ENCODE assay signal across 8 cellular contexts in genomic region chr22:29820941-29821789, GRCh38. TPM values are rescaled to one million over a fixed set of nuclear protein-coding genes. Genes with fewer than 3 reads are reported as not detected.
DNase-seq lines count a peak whose midpoint lies in the region; ATAC-seq, FAIRE-seq and TF ChIP-seq lines count a peak whose summit lies in the region.

No MANE protein-coding gene starts in this region.

- no peaks in the 10 kb centered on the region for H3K79me2 ChIP-seq in K562 (ENCODE audit: control insufficient read depth, insufficient read depth, low read length)

- no peaks in the 10 kb centered on the region for H3K9me3 ChIP-seq in K562 (replicated peaks; ENCODE audit: control insufficient read depth, insufficient read depth, low read depth, low read length)
- no peaks in the 10 kb centered on the region for H3K9me3 ChIP-seq in right lobe of liver

- TF ChIP-seq EP300 in K562 (IDR thresholded peaks at IDR 0.05; ENCODE audit: low read length), result peak; percentile 82

- H3K27ac Mint-ChIP-seq in type B pancreatic cell, result peak overlapping the region; percentile 94

- peak overlapping the region; percentile 49 for H3K4me3 Mint-ChIP-seq in type B pancreatic cell

- intact Hi-C loops in K562 (cut with micrococcal nuclease) (loop anchor here (1.0 kb wide), 1 partner anchor 17 kb away; the partner anchor contains the start of gene ASCC2), right lobe of liver (cut with DNase I) (no loop called here)

- H3K36me3 Mint-ChIP-seq in type B pancreatic cell, result peaks cover 36% of the 10 kb centered on the region

- TF ChIP-seq CTCF in K562 (IDR thresholded peaks at IDR 0.05 in 2 of 3, conservative IDR thresholded peaks at IDR 0.05 in 1 of 3; ENCODE audit: insufficient read depth in 2 of 3, low read depth in 1 of 3, low read length in 3 of 3), result 0 out of 6 replicates have a peak, but pooled peaks of 1 of the 3 experiments have one; percentile 21
- no peak for TF ChIP-seq CTCF in right lobe of liver (IDR thresholded peaks at IDR 0.05)
- TF ChIP-seq CTCF in type B pancreatic cell (conservative IDR thresholded peaks at IDR 0.05), result no peak

- peak; percentile 100 for FAIRE-seq in K562 (lab: Jason Lieb, UNC)

- H2AFZ ChIP-seq in K562 (ENCODE audit: low read depth, low read length), result no peak overlapping the region

- BruUV-seq in K562 (replicated peaks; lab: Mats Ljungman, UMichigan), result no TSS peak

- POLR2A ChIA-PET in K562 (lab: Yijun Ruan, JAX), result interaction anchor here (0.5 to 2.3 kb wide), 7 partner anchors 9 to 295 kb away, joined by 3 to 6 read pairs (median 3); partner anchors contain the start of genes ASCC2 and ZMAT5

- H4K20me1 ChIP-seq in K562 (replicated peaks; ENCODE audit: control insufficient read depth, insufficient read depth, low read length), result peaks cover 9% of the 10 kb centered on the region; the same call in 1 of the 2 replicates

- H3K27ac ChIP-seq in K562 (ENCODE audit: extremely low read depth, low read depth, low read length) (peak overlapping the region; percentile 6; the same call in 2 of the 3 replicates), right lobe of liver (peak overlapping the region; percentile 28 to 41 (median 36))

- no peak overlapping the region for H3K4me2 ChIP-seq in K562 (ENCODE audit: insufficient read depth, low read length)

- peak in 1 of 2 experiments; percentile 54; a peak in 2 of 4 replicates for TF ChIP-seq RAD21 in K562 (CRISPR knock-in tag; conservative IDR thresholded peaks at IDR 0.05 in 1 of 2, IDR thresholded peaks at IDR 0.05 in 1 of 2)

- no peaks in the 10 kb centered on the region for H3K27me3 ChIP-seq in K562 (ENCODE audit: control insufficient read depth in 2 of 2, insufficient read depth in 2 of 2, low read length in 2 of 2)
- no peaks in the 10 kb centered on the region for H3K27me3 ChIP-seq in right lobe of liver

- H3K4me3 ChIP-seq in K562 (no peak overlapping the region), right lobe of liver (no peak overlapping the region)

- TF ChIP-seq POLR2A in K562 (conservative IDR thresholded peaks at IDR 0.05) (no peak), right lobe of liver (IDR thresholded peaks at IDR 0.05) (no peak)

- H3K9me1 ChIP-seq in K562 (ENCODE audit: control insufficient read depth, insufficient read depth, low read length), result no peaks in the 10 kb centered on the region

- 29% methylated on average over 12 of the region's 12 CpGs for WGBS in K562 (ENCODE audit: insufficient coverage, low coverage, missing lambda C conversion rate)
- WGBS in right lobe of liver (ENCODE audit: insufficient coverage, low coverage, low lambda C conversion rate, missing lambda C conversion rate), result 18% methylated on average over 12 of the region's 12 CpGs

- peaks cover 63% of the 10 kb centered on the region; the same call in 2 of the 3 replicates for H3K36me3 ChIP-seq in K562 (ENCODE audit: control insufficient read depth, insufficient read depth, low read length)
- H3K36me3 ChIP-seq in right lobe of liver, result peaks cover 0 to 30% (median 12%) of the 10 kb centered on the region in 4 donors

- ATAC-seq in HG03558 (IDR thresholded peaks at IDR 0.05; ENCODE audit: extremely low read depth, unreplicated experiment) (peak; percentile 60), K562 (peak; percentile 97), right lobe of liver (peak; percentile 88 to 92 (median 88))

- peaks cover 6% of the 10 kb centered on the region for H3K4me1 Mint-ChIP-seq in type B pancreatic cell (ENCODE audit: unreplicated experiment)

- H3K4me1 ChIP-seq in K562 (replicated peaks in 1 of 2; ENCODE audit: control insufficient read depth in 2 of 2, insufficient read depth in 2 of 2, low read length in 2 of 2), result peaks cover 4 to 12% of the 10 kb centered on the region in 2 experiments; a peak in 3 of 5 replicates
- peaks cover 0 to 49% (median 21%) of the 10 kb centered on the region in 4 donors for H3K4me1 ChIP-seq in right lobe of liver

- peak in 2 of 3 donors; percentile 5 to 18 for DNase-seq in stimulated activated CD4-positive, alpha-beta T cell treated with anti-CD3 and anti-CD28 coated beads, Interleukin-12 subunit alpha, Interleukin-12 subunit beta, amount 100 ng/mL, for 48 hours (ENCODE audit: low read depth in 2 of 3, low spot score in 1 of 3)
- DNase-seq in stimulated activated CD4-positive, alpha-beta T cell treated with anti-CD3 and anti-CD28 coated beads, Interleukin-4, amount 100 ng/mL, for 1 hour, result no peak
- DNase-seq in OCI-M2 (lab: John Stamatoyannopoulos, UW; ENCODE audit: unreplicated experiment) (peak; percentile 85), K562 (ENCODE audit: extremely low read depth in 1 of 4, low spot score in 3 of 4) (peak; percentile 67 to 95 (median 78)), right lobe of liver (peak; percentile 66 to 89 (median 83)), type B pancreatic cell (ENCODE audit: extremely low spot score, unreplicated experiment) (peak; percentile 76)
- no peak for DNase-seq in effector CD8-positive, alpha-beta T cell (lab: John Stamatoyannopoulos, UW)

- CTCF ChIA-PET in K562 (lab: Yijun Ruan, JAX; ENCODE audit: low intra/inter-chr PET ratio), result interaction anchor here (0.6 kb wide), 1 partner anchor 436 kb away, joined by 3 read pairs; no protein-coding TSS in a partner anchor

- no peak overlapping the region for H3K9ac ChIP-seq in K562 (ENCODE audit: insufficient read depth in 1 of 2, low read depth in 2 of 2, low read length in 2 of 2)

- no peaks in the 10 kb centered on the region for H3K9me3 Mint-ChIP-seq in type B pancreatic cell

- H3K27me3 Mint-ChIP-seq in type B pancreatic cell, result peaks cover 2% of the 10 kb centered on the region

- in situ Hi-C loops in K562 (cut with MboI), result no loop called here

RNA-seq across cellular contexts. Expression of gene ASCC2, which starts 16.9 kb away (rescaled TPM):
- total RNA-seq in K562 (2011; cell fraction: chromatin; rRNA removed; ENCODE audit: low replicate concordance), result 87.8 and 154 TPM in 2 replicates
- 77.8 and 91.1 TPM in 2 replicates for total RNA-seq in K562 (2011; cell fraction: nucleolus; rRNA removed)
- total RNA-seq in K562 (2011; cell fraction: nucleoplasm; rRNA removed), result 95.8 and 138 TPM in 2 replicates
- total RNA-seq in K562 (2014; rRNA removed) (22.9 and 33.0 TPM in 2 replicates), K562 (2014; rRNA removed; fragmentation: Illumina TruSeq; extraction: Trizol) (20.2 and 20.4 TPM in 2 replicates), K562 (2015; rRNA removed; fragmentation: Illumina TruSeq; extraction: Trizol) (26.6 and 27.3 TPM in 2 replicates), K562 (2021) (42.5 and 45.1 TPM in 2 replicates), right lobe of liver (10 to 100 TPM; 41.2 to 56.1 (median 47.4) TPM), type B pancreatic cell (ENCODE audit: low replicate concordance) (47.6 and 58.4 TPM in 2 replicates)
- polyA plus RNA-seq in K562 (2011; rRNA removed) (26.8 and 34.4 TPM in 2 replicates), K562 (2014; fragmentation: Illumina TruSeq; extraction: Trizol) (46.7 and 47.4 TPM in 2 replicates), K562 (2014; fragmentation: Nextera tagmentation; extraction: Ambion mirVana) (1 to 10 TPM; 4.0 TPM), K562 (2014; rRNA removed) (33.8 and 36.2 TPM in 2 replicates)
- 26.4 and 36.5 TPM in 2 replicates for polyA plus RNA-seq in K562 (2011; cell fraction: cytosol; rRNA removed)
- polyA plus RNA-seq in K562 (2011; cell fraction: nucleus; rRNA removed), result 47.8 and 75.5 TPM in 2 replicates
- polyA plus RNA-seq in K562 (2012), result 35.6 and 43.4 TPM in 2 replicates
- 29.8 and 30.7 TPM in 2 replicates for polyA minus RNA-seq in K562 (2011; rRNA and poly(A)+ RNA removed)
- polyA minus RNA-seq in K562 (2011; cell fraction: cytosol; rRNA and poly(A)+ RNA removed), result 24.3 and 25.7 TPM in 2 replicates
- polyA minus RNA-seq in K562 (2011; cell fraction: nucleus; rRNA and poly(A)+ RNA removed), result 22.9 and 27.5 TPM in 2 replicates

RNA-seq across cellular contexts. Expression of gene UQCR10, which starts 54.0 kb away (rescaled TPM):
- 12.0 and 23.9 TPM in 2 replicates for total RNA-seq in K562 (2011; cell fraction: chromatin; rRNA removed; ENCODE audit: low replicate concordance)
- 50.0 and 78.2 TPM in 2 replicates for total RNA-seq in K562 (2011; cell fraction: nucleolus; rRNA removed)
- total RNA-seq in K562 (2011; cell fraction: nucleoplasm; rRNA removed), result 41.6 and 44.7 TPM in 2 replicates
- total RNA-seq in K562 (2014; rRNA removed) (163 and 185 TPM in 2 replicates), K562 (2014; rRNA removed; fragmentation: Illumina TruSeq; extraction: Trizol) (90.3 and 128 TPM in 2 replicates), K562 (2015; rRNA removed; fragmentation: Illumina TruSeq; extraction: Trizol) (232 and 248 TPM in 2 replicates), K562 (2021) (149 and 161 TPM in 2 replicates), right lobe of liver (10 to 100 TPM; 57.4 to 71.6 (median 64.0) TPM), type B pancreatic cell (ENCODE audit: low replicate concordance) (137 and 155 TPM in 2 replicates)
- polyA plus RNA-seq in K562 (2011; rRNA removed) (149 and 226 TPM in 2 replicates), K562 (2014; fragmentation: Illumina TruSeq; extraction: Trizol) (203 and 231 TPM in 2 replicates), K562 (2014; fragmentation: Nextera tagmentation; extraction: Ambion mirVana) (100 to 1,000 TPM; 785 to 903 TPM), K562 (2014; rRNA removed) (136 and 159 TPM in 2 replicates)
- 237 and 307 TPM in 2 replicates for polyA plus RNA-seq in K562 (2011; cell fraction: cytosol; rRNA removed)
- 98.1 and 122 TPM in 2 replicates for polyA plus RNA-seq in K562 (2011; cell fraction: nucleus; rRNA removed)
- 117 and 225 TPM in 2 replicates for polyA plus RNA-seq in K562 (2012)
- 52.0 and 72.4 TPM in 2 replicates for polyA minus RNA-seq in K562 (2011; rRNA and poly(A)+ RNA removed)
- polyA minus RNA-seq in K562 (2011; cell fraction: cytosol; rRNA and poly(A)+ RNA removed), result 67.5 and 71.5 TPM in 2 replicates
- polyA minus RNA-seq in K562 (2011; cell fraction: nucleus; rRNA and poly(A)+ RNA removed), result 26.8 and 64.8 TPM in 2 replicates

RNA-seq across cellular contexts. Expression of gene ZMAT5, which starts 54.4 kb away (rescaled TPM):
- total RNA-seq in K562 (2011; cell fraction: chromatin; rRNA removed; ENCODE audit: low replicate concordance), result 3.0 and 5.9 TPM in 2 replicates
- 4.9 and 6.5 TPM in 2 replicates for total RNA-seq in K562 (2011; cell fraction: nucleolus; rRNA removed)
- total RNA-seq in K562 (2011; cell fraction: nucleoplasm; rRNA removed), result 5.4 and 7.4 TPM in 2 replicates
- total RNA-seq in K562 (2014; rRNA removed) (16.8 and 18.4 TPM in 2 replicates), K562 (2014; rRNA removed; fragmentation: Illumina TruSeq; extraction: Trizol) (4.9 and 5.8 TPM in 2 replicates), K562 (2015; rRNA removed; fragmentation: Illumina TruSeq; extraction: Trizol) (11.2 and 11.9 TPM in 2 replicates), K562 (2021) (15.2 and 18.2 TPM in 2 replicates), right lobe of liver (10 to 100 TPM in 5 of 6 experiments, 1 to 10 TPM in 1; 8.9 to 20.5 (median 13.7) TPM), type B pancreatic cell (ENCODE audit: low replicate concordance) (19.0 and 19.2 TPM in 2 replicates)
- polyA plus RNA-seq in K562 (2011; rRNA removed) (11.9 and 15.5 TPM in 2 replicates), K562 (2014; fragmentation: Illumina TruSeq; extraction: Trizol) (15.3 and 19.2 TPM in 2 replicates), K562 (2014; fragmentation: Nextera tagmentation; extraction: Ambion mirVana) (10 to 100 TPM in 1 of 2 experiments, 1 to 10 TPM in 1; 2.0 to 10.2 TPM), K562 (2014; rRNA removed) (20.3 and 25.2 TPM in 2 replicates)
- polyA plus RNA-seq in K562 (2011; cell fraction: cytosol; rRNA removed), result 19.7 and 37.7 TPM in 2 replicates
- 6.1 and 7.3 TPM in 2 replicates for polyA plus RNA-seq in K562 (2011; cell fraction: nucleus; rRNA removed)
- 14.4 and 25.5 TPM in 2 replicates for polyA plus RNA-seq in K562 (2012)
- 2.2 and 4.1 TPM in 2 replicates for polyA minus RNA-seq in K562 (2011; rRNA and poly(A)+ RNA removed)
- polyA minus RNA-seq in K562 (2011; cell fraction: cytosol; rRNA and poly(A)+ RNA removed), result 1.4 and 4.5 TPM in 2 replicates
- polyA minus RNA-seq in K562 (2011; cell fraction: nucleus; rRNA and poly(A)+ RNA removed), result 1.3 and 2.7 TPM in 2 replicates

Comparison
In these comparisons a context has a peak if more than half of its experiments do, and no peak if none do; other contexts are left out.
1. DNase-seq: peak in stimulated activated CD4-positive, alpha-beta T cell treated with anti-CD3 and anti-CD28 coated beads, Interleukin-12 subunit alpha, Interleukin-12 subunit beta, amount 100 ng/mL, for 48 hours (2 of 3), OCI-M2 (single experiment), K562 (4 of 4), right lobe of liver (3 of 3) and type B pancreatic cell (single experiment); none in stimulated activated CD4-positive, alpha-beta T cell treated with anti-CD3 and anti-CD28 coated beads, Interleukin-4, amount 100 ng/mL, for 1 hour (single experiment) and effector CD8-positive, alpha-beta T cell (single experiment).
2. Peak in every context shown above with its lines, with median percentiles within 50 percentile points of each other: ATAC-seq.